Comparison of ENCODE assay signal across 22 cellular contexts in the genomic region with DNA sequence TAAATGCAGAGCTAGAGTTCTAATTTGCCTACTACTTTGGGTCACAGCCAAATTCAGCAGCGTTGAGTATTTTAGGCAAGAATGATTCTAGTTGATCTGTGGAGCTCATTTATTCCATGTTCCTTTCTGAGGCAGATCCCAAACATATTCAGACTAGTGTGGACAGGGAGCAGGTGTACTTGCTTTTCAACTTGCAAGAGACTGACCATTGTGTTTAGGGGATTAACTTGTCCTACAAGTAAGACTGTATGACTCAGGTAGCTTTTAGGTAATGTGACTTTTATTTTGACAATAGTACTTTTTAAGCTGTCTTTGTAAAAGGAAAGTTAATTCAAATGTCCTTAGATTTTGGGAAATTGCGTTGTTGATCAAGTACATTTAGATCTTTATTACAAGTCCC.
"Had no signal": no experiment of that assay in that cellular context is flagged by ENCODE, and none has a peak within 500 bp of the region (broad histone marks: within the 10 kb centered on the region; RNA-seq: fewer than 3 reads in every experiment).

No MANE protein-coding gene starts in this region.

- H3K9me3 ChIP-seq: esophagus muscularis mucosa, mucosa of descending colon, suprapubic skin, thyroid gland had no signal

- H3K4me1 ChIP-seq: thyroid gland had no signal

- H3K27ac ChIP-seq: coronary artery, esophagus muscularis mucosa, hepatocyte, suprapubic skin, thyroid gland had no signal

- H3K4me2 ChIP-seq: hepatocyte had no signal

- H3K4me3 ChIP-seq: coronary artery, esophagus muscularis mucosa, hepatocyte, lung, mucosa of descending colon, suprapubic skin, thyroid gland had no signal

- H3K79me2 ChIP-seq: hepatocyte had no signal

- H3K36me3 ChIP-seq: esophagus muscularis mucosa, suprapubic skin, thyroid gland had no signal

- H3K4me3 Mint-ChIP-seq: endodermal cell; naive thymus-derived CD8-positive, alpha-beta T cell; neural crest cell; type B pancreatic cell had no signal

- H3K4me1 Mint-ChIP-seq: naive thymus-derived CD8-positive, alpha-beta T cell had no signal

- FAIRE-seq: endothelial cell of umbilical vein, kidney, small intestine, urothelium cell line had no signal

- ATAC-seq: left ventricle myocardium superior; mucosa of descending colon; naive thymus-derived CD8-positive, alpha-beta T cell; right cardiac atrium had no signal

- DNase-seq: effector CD4-positive, alpha-beta T cell; endodermal cell; head of caudate nucleus; kidney; left cardiac atrium; left ventricle myocardium superior; mucosa of descending colon; naive thymus-derived CD8-positive, alpha-beta T cell; right cardiac atrium; small intestine; stimulated activated CD4-positive, alpha-beta T cell treated with anti-CD3 and anti-CD28 coated beads, Interleukin-12 subunit alpha, Interleukin-12 subunit beta, amount 100 ng/mL, for 4 hours; stimulated activated naive CD4-positive, alpha-beta T cell treated with Interleukin-2 at 50 U/mL for 16 hours; thyroid gland had no signal

- H3K9me3 Mint-ChIP-seq: endodermal cell, neural crest cell, type B pancreatic cell had no signal

- H3K27me3 ChIP-seq: esophagus muscularis mucosa, hepatocyte, suprapubic skin, thyroid gland had no signal

- H3K36me3 Mint-ChIP-seq: naive thymus-derived CD8-positive, alpha-beta T cell; type B pancreatic cell had no signal

- H3K27me3 Mint-ChIP-seq: type B pancreatic cell had no signal

- H3K27ac Mint-ChIP-seq: endodermal cell; naive thymus-derived CD8-positive, alpha-beta T cell; type B pancreatic cell had no signal

- H2AFZ ChIP-seq: hepatocyte had no signal
